In the genomic region with DNA sequence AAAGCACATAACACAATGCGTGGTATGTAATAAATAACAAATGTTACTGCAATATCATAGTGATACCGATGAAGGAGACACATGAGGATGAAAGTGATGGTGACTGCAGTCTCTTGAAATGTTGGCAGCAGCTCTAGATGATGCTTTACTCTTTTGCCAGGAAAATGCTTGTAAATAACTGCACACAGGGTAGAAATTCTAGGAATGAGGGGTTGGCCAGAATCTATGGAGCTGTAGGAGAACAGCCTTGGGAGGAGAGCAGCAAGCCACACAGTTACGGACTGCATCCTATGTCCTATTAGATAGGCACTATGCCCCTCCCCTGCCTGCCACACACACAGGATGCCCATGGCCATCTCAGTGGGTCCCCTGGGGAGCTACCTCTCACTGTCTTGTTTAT, we compare ENCODE assay signal across 28 cellular contexts.
DNase-seq lines count a peak whose midpoint lies in the region; ATAC-seq and TF ChIP-seq lines count a peak whose summit lies in the region.
"Had no signal": no experiment of that assay in that cellular context is flagged by ENCODE, and none has a peak within 500 bp of the region (broad histone marks: within the 10 kb centered on the region; RNA-seq: fewer than 3 reads in every experiment).

No MANE protein-coding gene starts in this region.

- H3K27me3 ChIP-seq in ascending aorta = no peaks in the 10 kb centered on the region
- H3K27me3 ChIP-seq: BLaER1, esophagus muscularis mucosa, sigmoid colon, stomach, tibial artery had no signal

- peak; percentile 57 for DNase-seq in AG09309 (ENCODE audit: low read depth)
- peak; percentile 57 for DNase-seq in GM03348 (ENCODE audit: low spot score)
- peak; percentile 34 for DNase-seq in fibroblast of villous mesenchyme (ENCODE audit: low read depth)
- DNase-seq in ascending aorta (ENCODE audit: low spot score in 2 of 2) = no peak
- no peak for DNase-seq in HuH-7 (ENCODE audit: low spot score)
- no peak for DNase-seq in immature natural killer cell
- DNase-seq: activated CD4-positive, alpha-beta T cell treated with anti-CD3 and anti-CD28 coated beads for 36 hours; activated CD8-positive, alpha-beta memory T cell treated with anti-CD3 and anti-CD28 coated beads for 24 hours; activated naive CD4-positive, alpha-beta T cell treated with Interleukin-2 at 50 U/mL for 16 hours; activated T-cell treated with anti-CD3 and anti-CD28 coated beads, Interleukin-2, amount 50 U/mL, for 48 hours; amniotic stem cell; endodermal cell; glutamatergic neuron; HCEC 1CT; mammary epithelial cell; NCI-H1436; NCI-H774; sigmoid colon; stimulated activated CD4-positive, alpha-beta T cell treated with anti-CD3 and anti-CD28 coated beads, Interleukin-15, amount 100 ng/mL, for 24 hours; stomach; T-helper 2 cell; tibial artery had no signal

- H3K27me3 Mint-ChIP-seq in immature natural killer cell (ENCODE audit: low read depth in 3 of 3) = peaks cover 0 to 2% (median 0%) of the 10 kb centered on the region in 3 donors
- H3K27me3 Mint-ChIP-seq: activated CD4-positive, alpha-beta T cell treated with anti-CD3 and anti-CD28 coated beads for 36 hours had no signal

- H3K27ac ChIP-seq in ascending aorta = no peak overlapping the region
- H3K27ac ChIP-seq: BLaER1, coronary artery, esophagus muscularis mucosa, sigmoid colon, SK-N-MC, stomach, tibial artery had no signal

- peaks cover 14 to 27% of the 10 kb centered on the region in 2 donors for H3K4me1 Mint-ChIP-seq in immature natural killer cell

- intact Hi-C loops in ascending aorta (cut with DNase I) = no loop called here

- H3K36me3 Mint-ChIP-seq in immature natural killer cell = peaks cover 14 to 39% (median 38%) of the 10 kb centered on the region in 3 donors

- no peak overlapping the region for H3K4me3 Mint-ChIP-seq in immature natural killer cell
- H3K4me3 Mint-ChIP-seq: activated CD4-positive, alpha-beta T cell treated with anti-CD3 and anti-CD28 coated beads for 36 hours; endodermal cell; neural crest cell had no signal

- H3K4me1 ChIP-seq in ascending aorta = no peaks in the 10 kb centered on the region
- H3K4me1 ChIP-seq: BLaER1, esophagus muscularis mucosa, stomach, tibial artery had no signal

- no peak for TF ChIP-seq CTCF in AG09309 (IDR thresholded peaks at IDR 0.05; ENCODE audit: control insufficient read depth, insufficient read depth, low read depth, low read length, missing control alignments)
- TF ChIP-seq CTCF in fibroblast of villous mesenchyme (IDR thresholded peaks at IDR 0.05; ENCODE audit: insufficient read depth, low read depth, low read length) = no peak
- no peak for TF ChIP-seq CTCF in ascending aorta (IDR thresholded peaks at IDR 0.05)

- ATAC-seq in SK-N-SH treated with all-trans-retinoic acid at 6 μM for 48 hours = peak; percentile 74
- ATAC-seq: activated CD4-positive, alpha-beta T cell treated with anti-CD3 and anti-CD28 coated beads for 36 hours had no signal

- no peaks in the 10 kb centered on the region for H3K9me3 ChIP-seq in ascending aorta
- H3K9me3 ChIP-seq: BLaER1, esophagus muscularis mucosa, sigmoid colon, stomach, tibial artery had no signal

- H3K9me3 Mint-ChIP-seq in immature natural killer cell = peaks cover 0 to 2% (median 0%) of the 10 kb centered on the region in 6 donors
- H3K9me3 Mint-ChIP-seq: endodermal cell, neural crest cell had no signal

- no peaks in the 10 kb centered on the region for H3K36me3 ChIP-seq in ascending aorta
- H3K36me3 ChIP-seq: sigmoid colon, tibial artery had no signal

- H3K27ac Mint-ChIP-seq in immature natural killer cell = peak overlapping the region in 1 of 6 donors; percentile 30
- H3K27ac Mint-ChIP-seq: activated CD4-positive, alpha-beta T cell treated with anti-CD3 and anti-CD28 coated beads for 36 hours; endodermal cell had no signal

- H3K4me3 ChIP-seq in AG09309 (ENCODE audit: control insufficient read depth, low read depth, low read length) (no peak overlapping the region), fibroblast of villous mesenchyme (ENCODE audit: low read depth, low read length) (no peak overlapping the region), ascending aorta (no peak overlapping the region)
- H3K4me3 ChIP-seq: BLaER1, coronary artery, esophagus muscularis mucosa, sigmoid colon, SK-N-MC, stomach, tibial artery had no signal

TF ChIP-seq in SK-N-SH treated with all-trans-retinoic acid at 6 μM for 48 hours, 23 proteins besides CTCF, POLR2A, EP300 and RAD21:
- TF ChIP-seq ISL1 (CRISPR knock-in tag; IDR thresholded peaks at IDR 0.05) (no peak), ARNTL (CRISPR knock-in tag; IDR thresholded peaks at IDR 0.05; ENCODE audit: borderline replicate concordance, low read depth) (no peak), TCF4 (CRISPR knock-in tag; IDR thresholded peaks at IDR 0.05; ENCODE audit: borderline replicate concordance) (no peak), ZNF565 (CRISPR knock-in tag; conservative IDR thresholded peaks at IDR 0.05; ENCODE audit: low read depth) (no peak), TOX (CRISPR knock-in tag; IDR thresholded peaks at IDR 0.05; ENCODE audit: borderline replicate concordance) (no peak), RARB (CRISPR knock-in tag; IDR thresholded peaks at IDR 0.05) (no peak), ESRRG (CRISPR knock-in tag; IDR thresholded peaks at IDR 0.05) (no peak), CSDC2 (CRISPR knock-in tag; IDR thresholded peaks at IDR 0.05) (no peak), ZC3H10 (CRISPR knock-in tag; IDR thresholded peaks at IDR 0.05) (no peak), ZFP3 (CRISPR knock-in tag; IDR thresholded peaks at IDR 0.05) (no peak), GLIS3 (CRISPR knock-in tag; IDR thresholded peaks at IDR 0.05) (no peak), ZNF8 (CRISPR knock-in tag; IDR thresholded peaks at IDR 0.05) (no peak), ZNF70 (CRISPR knock-in tag; IDR thresholded peaks at IDR 0.05) (no peak), BACH2 (CRISPR knock-in tag; IDR thresholded peaks at IDR 0.05; ENCODE audit: borderline replicate concordance) (no peak)
- TF ChIP-seq, protein P1, sequence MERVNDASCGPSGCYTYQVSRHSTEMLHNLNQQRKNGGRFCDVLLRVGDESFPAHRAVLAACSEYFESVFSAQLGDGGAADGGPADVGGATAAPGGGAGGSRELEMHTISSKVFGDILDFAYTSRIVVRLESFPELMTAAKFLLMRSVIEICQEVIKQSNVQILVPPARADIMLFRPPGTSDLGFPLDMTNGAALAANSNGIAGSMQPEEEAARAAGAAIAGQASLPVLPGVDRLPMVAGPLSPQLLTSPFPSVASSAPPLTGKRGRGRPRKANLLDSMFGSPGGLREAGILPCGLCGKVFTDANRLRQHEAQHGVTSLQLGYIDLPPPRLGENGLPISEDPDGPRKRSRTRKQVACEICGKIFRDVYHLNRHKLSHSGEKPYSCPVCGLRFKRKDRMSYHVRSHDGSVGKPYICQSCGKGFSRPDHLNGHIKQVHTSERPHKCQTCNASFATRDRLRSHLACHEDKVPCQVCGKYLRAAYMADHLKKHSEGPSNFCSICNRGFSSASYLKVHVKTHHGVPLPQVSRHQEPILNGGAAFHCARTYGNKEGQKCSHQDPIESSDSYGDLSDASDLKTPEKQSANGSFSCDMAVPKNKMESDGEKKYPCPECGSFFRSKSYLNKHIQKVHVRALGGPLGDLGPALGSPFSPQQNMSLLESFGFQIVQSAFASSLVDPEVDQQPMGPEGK (CRISPR knock-in tag; IDR thresholded peaks at IDR 0.05; ENCODE audit: borderline replicate concordance) = no peak
- TF ChIP-seq, protein P2, sequence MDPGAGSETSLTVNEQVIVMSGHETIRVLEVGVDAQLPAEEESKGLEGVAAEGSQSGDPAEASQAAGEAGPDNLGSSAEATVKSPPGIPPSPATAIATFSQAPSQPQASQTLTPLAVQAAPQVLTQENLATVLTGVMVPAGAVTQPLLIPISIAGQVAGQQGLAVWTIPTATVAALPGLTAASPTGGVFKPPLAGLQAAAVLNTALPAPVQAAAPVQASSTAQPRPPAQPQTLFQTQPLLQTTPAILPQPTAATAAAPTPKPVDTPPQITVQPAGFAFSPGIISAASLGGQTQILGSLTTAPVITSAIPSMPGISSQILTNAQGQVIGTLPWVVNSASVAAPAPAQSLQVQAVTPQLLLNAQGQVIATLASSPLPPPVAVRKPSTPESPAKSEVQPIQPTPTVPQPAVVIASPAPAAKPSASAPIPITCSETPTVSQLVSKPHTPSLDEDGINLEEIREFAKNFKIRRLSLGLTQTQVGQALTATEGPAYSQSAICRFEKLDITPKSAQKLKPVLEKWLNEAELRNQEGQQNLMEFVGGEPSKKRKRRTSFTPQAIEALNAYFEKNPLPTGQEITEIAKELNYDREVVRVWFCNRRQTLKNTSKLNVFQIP (CRISPR knock-in tag; IDR thresholded peaks at IDR 0.05; ENCODE audit: borderline replicate concordance, low read depth) = no peak
- TF ChIP-seq, protein P3, sequence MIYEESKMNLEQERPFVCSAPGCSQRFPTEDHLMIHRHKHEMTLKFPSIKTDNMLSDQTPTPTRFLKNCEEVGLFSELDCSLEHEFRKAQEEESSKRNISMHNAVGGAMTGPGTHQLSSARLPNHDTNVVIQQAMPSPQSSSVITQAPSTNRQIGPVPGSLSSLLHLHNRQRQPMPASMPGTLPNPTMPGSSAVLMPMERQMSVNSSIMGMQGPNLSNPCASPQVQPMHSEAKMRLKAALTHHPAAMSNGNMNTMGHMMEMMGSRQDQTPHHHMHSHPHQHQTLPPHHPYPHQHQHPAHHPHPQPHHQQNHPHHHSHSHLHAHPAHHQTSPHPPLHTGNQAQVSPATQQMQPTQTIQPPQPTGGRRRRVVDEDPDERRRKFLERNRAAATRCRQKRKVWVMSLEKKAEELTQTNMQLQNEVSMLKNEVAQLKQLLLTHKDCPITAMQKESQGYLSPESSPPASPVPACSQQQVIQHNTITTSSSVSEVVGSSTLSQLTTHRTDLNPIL (CRISPR knock-in tag; IDR thresholded peaks at IDR 0.05; ENCODE audit: low read depth) = no peak
- TF ChIP-seq, protein P4, sequence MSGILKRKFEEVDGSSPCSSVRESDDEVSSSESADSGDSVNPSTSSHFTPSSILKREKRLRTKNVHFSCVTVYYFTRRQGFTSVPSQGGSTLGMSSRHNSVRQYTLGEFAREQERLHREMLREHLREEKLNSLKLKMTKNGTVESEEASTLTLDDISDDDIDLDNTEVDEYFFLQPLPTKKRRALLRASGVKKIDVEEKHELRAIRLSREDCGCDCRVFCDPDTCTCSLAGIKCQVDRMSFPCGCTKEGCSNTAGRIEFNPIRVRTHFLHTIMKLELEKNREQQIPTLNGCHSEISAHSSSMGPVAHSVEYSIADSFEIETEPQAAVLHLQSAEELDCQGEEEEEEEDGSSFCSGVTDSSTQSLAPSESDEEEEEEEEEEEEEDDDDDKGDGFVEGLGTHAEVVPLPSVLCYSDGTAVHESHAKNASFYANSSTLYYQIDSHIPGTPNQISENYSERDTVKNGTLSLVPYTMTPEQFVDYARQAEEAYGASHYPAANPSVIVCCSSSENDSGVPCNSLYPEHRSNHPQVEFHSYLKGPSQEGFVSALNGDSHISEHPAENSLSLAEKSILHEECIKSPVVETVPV (CRISPR knock-in tag; IDR thresholded peaks at IDR 0.05) = no peak

Comparison
In these comparisons a context has a peak if more than half of its experiments do, and no peak if none do; other contexts are left out.
1. DNase-seq: peak in AG09309 (single experiment), GM03348 (single experiment) and fibroblast of villous mesenchyme (single experiment); none in ascending aorta (0 of 2), HuH-7 (single experiment) and immature natural killer cell (0 of 3).